Comparison of ENCODE assay signal across 29 cellular contexts in genomic region chr5:172925336-172925948, GRCh38. TPM values are rescaled to one million over a fixed set of nuclear protein-coding genes. Genes with fewer than 3 reads are reported as not detected.
A peak's percentile ranks its signal among the peaks of the same experiment; 100 is the strongest.
DNase-seq lines count a peak whose midpoint lies in the region; ATAC-seq and TF ChIP-seq lines count a peak whose summit lies in the region.
"Had no signal": no experiment of that assay in that cellular context is flagged by ENCODE, and none has a peak within 500 bp of the region (broad histone marks: within the 10 kb centered on the region; RNA-seq: fewer than 3 reads in every experiment).

No MANE protein-coding gene starts in this region.

- H3K27me3 ChIP-seq in ascending aorta: no peaks in the 10 kb centered on the region
- H3K27me3 ChIP-seq in lung (ENCODE audit: control insufficient read depth, insufficient read depth): no peaks in the 10 kb centered on the region
- no peaks in the 10 kb centered on the region for H3K27me3 ChIP-seq in stomach
- H3K27me3 ChIP-seq: adrenal gland, gastroesophageal sphincter, sigmoid colon, tibial artery had no signal

- TF ChIP-seq EP300 in stomach (IDR thresholded peaks at IDR 0.05): no peak

- no peak for TF ChIP-seq CTCF in ascending aorta (IDR thresholded peaks at IDR 0.05)
- TF ChIP-seq CTCF in lung (IDR thresholded peaks at IDR 0.05; ENCODE audit: control extremely low read depth, extremely low read depth): no peak
- no peak for TF ChIP-seq CTCF in stomach (IDR thresholded peaks at IDR 0.05)

- H3K4me3 ChIP-seq in ascending aorta: no peak overlapping the region
- no peak overlapping the region for H3K4me3 ChIP-seq in lung
- H3K4me3 ChIP-seq in stomach: no peak overlapping the region
- H3K4me3 ChIP-seq: adrenal gland, gastroesophageal sphincter, psoas muscle, sigmoid colon, tibial artery had no signal

- ATAC-seq in lung (ENCODE audit: insufficient read depth, low FRiP score): peak; percentile 78
- ATAC-seq: activated CD4-positive, CD25-positive, alpha-beta regulatory T cell treated with anti-CD3 and anti-CD28 coated beads, Interleukin-2, amount 50 U/mL, for 24 hours; activated T-helper 17 cell treated with anti-CD3 and anti-CD28 coated beads, Interleukin-2, amount 50 U/mL, for 72 hours; gastroesophageal sphincter; PC-3; psoas muscle; SK-N-SH treated with all-trans-retinoic acid at 6 μM for 48 hours had no signal

- H3K9me3 ChIP-seq in ascending aorta: no peaks in the 10 kb centered on the region
- H3K9me3 ChIP-seq in lung (ENCODE audit: control insufficient read depth in 2 of 2, insufficient read depth in 1 of 2, low read length in 1 of 2): no peaks in the 10 kb centered on the region
- no peaks in the 10 kb centered on the region for H3K9me3 ChIP-seq in stomach
- H3K9me3 ChIP-seq: adrenal gland, gastroesophageal sphincter, psoas muscle, sigmoid colon, tibial artery had no signal

- DNase-seq in DMS53 (lab: John Stamatoyannopoulos, UW) (peak; percentile 75), ascending aorta (ENCODE audit: low spot score in 2 of 2) (no peak), lung (ENCODE audit: low spot score) (peak; percentile 70), stomach (no peak), D341Med (ENCODE audit: low spot score) (no peak), GOT3 (lab: John Stamatoyannopoulos, UW) (no peak)
- DNase-seq in activated CD4-positive, alpha-beta T cell treated with anti-CD3 and anti-CD28 coated beads, Interleukin-2, amount 50 U/mL, for 48 hours: no peak
- DNase-seq: activated CD4-positive, alpha-beta T cell treated with anti-CD3 and anti-CD28 coated beads, Interleukin-2, amount 50 U/mL, for 4 hours; activated CD8-positive, alpha-beta memory T cell treated with anti-CD3 and anti-CD28 coated beads, Interleukin-2, amount 50 U/mL, for 48 hours; activated naive CD4-positive, alpha-beta T cell treated with anti-CD3 and anti-CD28 coated beads, Interleukin-2, amount 10 ng/mL, durations not matched to agents 7 days and 5 days; adrenal gland; EL; HCEC 1CT; hippocampal formation; Kasumi-1; NCI-H1417 treated with DMSO at 0.1 percent for 48 hours; NCI-H345; NCI-H69; PC-3; psoas muscle; sigmoid colon; stimulated activated CD4-positive, alpha-beta T cell treated with anti-CD3 and anti-CD28 coated beads, Interleukin-4, amount 100 ng/mL, for 1 hour; T-helper 2 cell; tibial artery had no signal

- 43 to 51% methylated on average over 9 of the region's 9 CpGs for WGBS in lung, 2 donors
- 53 to 78% (median 70%) methylated on average over 8 to 9 of the region's 9 CpGs for WGBS in stomach, 5 donors

- H3K36me3 ChIP-seq in ascending aorta (peaks cover 19 to 63% of the 10 kb centered on the region in 2 donors), lung (ENCODE audit: control insufficient read depth in 2 of 2, insufficient read depth in 2 of 2, low read length in 2 of 2) (peaks cover 0 to 32% of the 10 kb centered on the region in 2 donors), stomach (peaks cover 16 to 82% (median 78%) of the 10 kb centered on the region in 4 donors)

- intact Hi-C loops in ascending aorta (cut with DNase I): no loop called here
- intact Hi-C loops in stomach (cut with DNase I; ENCODE audit: low total_unique reads): no loop called here

- H3K4me1 ChIP-seq in ascending aorta: peaks cover 0 to 9% of the 10 kb centered on the region in 2 donors
- peaks cover 0 to 5% of the 10 kb centered on the region in 2 donors for H3K4me1 ChIP-seq in lung (ENCODE audit: control insufficient read depth in 2 of 2, insufficient read depth in 2 of 2, low read length in 2 of 2)
- peaks cover 0 to 15% (median 4%) of the 10 kb centered on the region in 4 donors for H3K4me1 ChIP-seq in stomach
- H3K4me1 ChIP-seq: adrenal gland, psoas muscle had no signal

- TF ChIP-seq POLR2A in stomach (IDR thresholded peaks at IDR 0.05): no peak

- peak overlapping the region; percentile 41 to 61 for H3K27ac ChIP-seq in ascending aorta
- H3K27ac ChIP-seq in lung (ENCODE audit: low read depth in 1 of 2, low read length in 1 of 2): peak overlapping the region in 1 of 2 donors; percentile 43
- peak overlapping the region in 3 of 5 donors; percentile 20 to 95 (median 22) for H3K27ac ChIP-seq in stomach
- H3K27ac ChIP-seq: C4-2B, psoas muscle had no signal

RNA-seq across cellular contexts. Expression of gene RPL26L1, which starts 33.8 kb away (rescaled TPM):
- total RNA-seq in ascending aorta: 0.75 TPM
- total RNA-seq in lung: 10 to 100 TPM; 29.2 to 33.8 TPM
- polyA plus RNA-seq in lung: 10 to 100 TPM; 69.3 to 81.1 TPM
- 10 to 100 TPM in 4 of 5 donors, 1 to 10 TPM in 1; 7.0 to 51.6 (median 21.9) TPM for total RNA-seq in stomach
- 10 to 100 TPM; 39.9 to 62.1 (median 60.8) TPM for polyA plus RNA-seq in stomach

RNA-seq across cellular contexts. Expression of gene ATP6V0E1, which starts 58.1 kb away (rescaled TPM):
- total RNA-seq in ascending aorta (62.6 TPM), lung (100 to 1,000 TPM; 113 to 262 TPM), stomach (100 to 1,000 TPM in 4 of 5 donors, 10 to 100 TPM in 1; 18.0 to 134 (median 127) TPM)
- polyA plus RNA-seq in lung (100 to 1,000 TPM; 444 to 502 TPM), stomach (100 to 1,000 TPM; 158 to 328 (median 246) TPM)

Comparison
In these comparisons a context has a peak if more than half of its experiments do, and no peak if none do; other contexts are left out.
1. DNase-seq: peak in DMS53 (single experiment) and lung (single experiment); none in ascending aorta (0 of 2), stomach (single experiment), D341Med (single experiment), GOT3 (single experiment) and activated CD4-positive, alpha-beta T cell treated with anti-CD3 and anti-CD28 coated beads, Interleukin-2, amount 50 U/mL, for 48 hours (0 of 2).